8 cellular contexts compared by ENCODE assay signal in genomic region chr11:68889948-68890446, GRCh38. TPM values are rescaled to one million over a fixed set of nuclear protein-coding genes. Genes with fewer than 3 reads are reported as not detected.
DNase-seq lines count a peak whose midpoint lies in the region; ATAC-seq and TF ChIP-seq lines count a peak whose summit lies in the region.

No MANE protein-coding gene starts in this region.

- H3K4me3 Mint-ChIP-seq in mesothelial cell of epicardium = no peak overlapping the region
- H3K4me3 Mint-ChIP-seq in immature natural killer cell = no peak overlapping the region

- H2AFZ ChIP-seq in ACC112 (ENCODE audit: low read length, unreplicated experiment) = no peak overlapping the region

- H3K9me3 Mint-ChIP-seq in mesothelial cell of epicardium = no peaks in the 10 kb centered on the region
- no peaks in the 10 kb centered on the region for H3K9me3 Mint-ChIP-seq in immature natural killer cell

- H3K27me3 Mint-ChIP-seq in mesothelial cell of epicardium (ENCODE audit: low read depth) (no peaks in the 10 kb centered on the region), immature natural killer cell (ENCODE audit: low read depth in 3 of 3) (peaks cover 0 to 1% (median 0%) of the 10 kb centered on the region in 3 donors)

- H3K36me3 ChIP-seq in ACC112 (ENCODE audit: insufficient read depth, low read length) = peaks cover 13% of the 10 kb centered on the region; the same call in 1 of the 2 replicates

- peaks cover 20% of the 10 kb centered on the region for H3K4me1 ChIP-seq in ACC112 (ENCODE audit: control insufficient read depth, insufficient read depth, low read length, unreplicated experiment)

- TF ChIP-seq CTCF in mesothelial cell of epicardium (IDR thresholded peaks at IDR 0.05; ENCODE audit: unreplicated experiment) = peak; percentile 30

- no peak for ATAC-seq in GM21360 (IDR thresholded peaks at IDR 0.05; ENCODE audit: unreplicated experiment)

- H3K36me3 Mint-ChIP-seq in mesothelial cell of epicardium = peaks cover 19% of the 10 kb centered on the region
- H3K36me3 Mint-ChIP-seq in immature natural killer cell = peaks cover 8 to 18% (median 8%) of the 10 kb centered on the region in 3 donors

- peak overlapping the region; percentile 81 for H3K27ac ChIP-seq in ACC112 (ENCODE audit: low read depth, low read length)

- peak; percentile 11 for DNase-seq in HT-29 (ENCODE audit: low spot score)
- peak; percentile 50 for DNase-seq in dermis blood vessel endothelial cell
- peak; percentile 39 to 62 for DNase-seq in mesothelial cell of epicardium (ENCODE audit: low spot score in 2 of 2, unreplicated experiment in 2 of 2)
- no peak for DNase-seq in NCI-H774 (lab: John Stamatoyannopoulos, UW)
- no peak for DNase-seq in immature natural killer cell
- no peak for DNase-seq in OCI-M1 (lab: John Stamatoyannopoulos, UW)

- H3K27me3 ChIP-seq in ACC112 (ENCODE audit: insufficient read depth, low read length) = no peaks in the 10 kb centered on the region

- H3K4me3 ChIP-seq in ACC112 (ENCODE audit: low read depth, low read length) = no peak overlapping the region

- H3K79me2 ChIP-seq in ACC112 (ENCODE audit: control insufficient read depth, insufficient read depth, low read length, unreplicated experiment) = no peaks in the 10 kb centered on the region

- H3K27ac Mint-ChIP-seq in mesothelial cell of epicardium (peak overlapping the region; percentile 84), immature natural killer cell (no peak overlapping the region)

- H3K4me1 Mint-ChIP-seq in mesothelial cell of epicardium (peaks cover 15% of the 10 kb centered on the region), immature natural killer cell (no peaks in the 10 kb centered on the region)

RNA-seq across cellular contexts. Expression of gene MRPL21, which starts 13.6 kb away (rescaled TPM):
- total RNA-seq in HT-29 (2014; rRNA removed; shearing (Covaris generic)) = 128 and 129 TPM in 2 replicates
- total RNA-seq in dermis blood vessel endothelial cell = 50.5 and 54.7 TPM in 2 replicates
- total RNA-seq in mesothelial cell of epicardium = 49.4 to 52.8 TPM (median 52.5 TPM) in 3 replicates
- polyA plus RNA-seq in immature natural killer cell = 100 to 1,000 TPM in 2 of 3 donors, 10 to 100 TPM in 1; 94.3 to 145 (median 117) TPM

RNA-seq across cellular contexts. Expression of gene IGHMBP2, which starts 13.7 kb away (rescaled TPM):
- total RNA-seq in HT-29 (2014; rRNA removed; shearing (Covaris generic)) = 20.4 and 22.0 TPM in 2 replicates
- 12.1 and 20.9 TPM in 2 replicates for total RNA-seq in dermis blood vessel endothelial cell
- total RNA-seq in mesothelial cell of epicardium = 28.3 to 29.0 TPM (median 28.5 TPM) in 3 replicates
- 1 to 10 TPM; 8.7 to 9.8 (median 8.9) TPM for polyA plus RNA-seq in immature natural killer cell

RNA-seq across cellular contexts. Expression of gene CPT1A, which starts 48.3 kb away (rescaled TPM):
- total RNA-seq in HT-29 (2014; rRNA removed; shearing (Covaris generic)) = 25.3 and 25.4 TPM in 2 replicates
- 141 and 197 TPM in 2 replicates for total RNA-seq in dermis blood vessel endothelial cell
- 2.6 to 3.0 TPM (median 2.8 TPM) in 3 replicates for total RNA-seq in mesothelial cell of epicardium
- 10 to 100 TPM in 1 of 3 donors, 1 to 10 TPM in 2; 6.4 to 20.3 (median 8.0) TPM for polyA plus RNA-seq in immature natural killer cell

Comparison
In these comparisons a context has a peak if more than half of its experiments do, and no peak if none do; other contexts are left out.
1. DNase-seq: peak in HT-29 (single experiment), dermis blood vessel endothelial cell (single experiment) and mesothelial cell of epicardium (2 of 2); none in NCI-H774 (single experiment), immature natural killer cell (0 of 3) and OCI-M1 (single experiment).